ENCODE assay signal across 8 cellular contexts in the genomic region with DNA sequence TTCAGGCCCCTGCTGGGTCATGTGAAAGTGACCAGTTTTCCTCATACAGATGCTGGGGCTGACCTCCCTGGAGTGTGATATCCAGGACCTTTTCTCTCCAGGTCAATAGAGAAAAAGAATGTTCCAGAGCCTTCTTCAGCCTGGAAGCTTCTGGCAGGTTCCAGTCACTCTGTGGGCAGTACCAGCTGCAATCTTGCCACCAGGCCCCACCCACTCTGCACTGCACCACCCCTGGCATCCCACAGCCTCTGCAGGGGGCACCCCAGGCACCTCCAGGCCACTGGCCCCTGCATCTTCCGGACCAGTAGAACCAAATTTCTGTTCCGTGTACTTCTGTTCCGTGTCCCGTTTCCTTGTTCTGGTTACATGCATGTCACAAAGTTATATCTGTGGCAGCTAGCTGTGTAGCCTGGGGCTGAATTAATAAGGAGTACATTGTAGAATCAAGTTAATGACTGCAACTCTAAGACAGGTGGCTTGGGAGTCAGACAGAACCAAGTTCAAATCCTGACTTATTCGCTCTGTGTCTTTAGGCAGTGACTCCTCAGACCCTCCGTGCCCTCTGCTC.
DNase-seq lines count a peak whose midpoint lies in the region; ATAC-seq, FAIRE-seq and TF ChIP-seq lines count a peak whose summit lies in the region.

No MANE protein-coding gene starts in this region.

- no peaks in the 10 kb centered on the region for H3K9me3 Mint-ChIP-seq in CD4-positive, alpha-beta T cell
- H3K9me3 Mint-ChIP-seq in astrocyte (ENCODE audit: unreplicated experiment): no peaks in the 10 kb centered on the region
- no peaks in the 10 kb centered on the region for H3K9me3 Mint-ChIP-seq in natural killer cell

- H3K79me2 ChIP-seq in astrocyte (ENCODE audit: insufficient read depth, low read length): no peaks in the 10 kb centered on the region

- H2AFZ ChIP-seq in astrocyte (ENCODE audit: low read depth, low read length): no peak overlapping the region

- peak overlapping the region; percentile 72 for H3K4me3 ChIP-seq in Jurkat, Clone E6-1 (ENCODE audit: low read length)
- no peak overlapping the region for H3K4me3 ChIP-seq in astrocyte (ENCODE audit: insufficient read depth, low read depth, low read length)

- no peak overlapping the region for H3K4me2 ChIP-seq in astrocyte (ENCODE audit: low read length)

- TF ChIP-seq CTCF in CD4-positive, alpha-beta T cell (IDR thresholded peaks at IDR 0.05): no peak
- TF ChIP-seq CTCF in astrocyte (IDR thresholded peaks at IDR 0.05; ENCODE audit: insufficient read depth, low read depth, low read length) (no peak), natural killer cell (IDR thresholded peaks at IDR 0.05) (no peak)

- peak overlapping the region; percentile 96 for H3K4me3 Mint-ChIP-seq in CD4-positive, alpha-beta T cell
- H3K4me3 Mint-ChIP-seq in astrocyte (ENCODE audit: unreplicated experiment): peak overlapping the region; percentile 79
- H3K4me3 Mint-ChIP-seq in natural killer cell: peak overlapping the region; percentile 82

- CTCF ChIA-PET in CD4-positive, alpha-beta T cell (lab: Charles Lee): interaction anchor here (4.8 kb wide), 1 partner anchor 16 kb away, joined by 30 read pairs; no protein-coding TSS in a partner anchor

- peak overlapping the region; percentile 96 for H3K27ac Mint-ChIP-seq in CD4-positive, alpha-beta T cell
- H3K27ac Mint-ChIP-seq in astrocyte (ENCODE audit: unreplicated experiment) (no peak overlapping the region), natural killer cell (peak overlapping the region; percentile 97)

- H3K9ac ChIP-seq in astrocyte (ENCODE audit: low read length): no peak overlapping the region

- no peaks in the 10 kb centered on the region for H3K9me3 ChIP-seq in CD4-positive, alpha-beta T cell (ENCODE audit: control insufficient read depth, low read length)
- H3K9me3 ChIP-seq in astrocyte (ENCODE audit: insufficient read depth, low read depth, low read length): peaks cover 6% of the 10 kb centered on the region

- intact Hi-C loops in CD4-positive, alpha-beta T cell (cut with DNase I, micrococcal nuclease): loop anchor here (2.0 to 10.0 kb wide), 3 partner anchors 17 to 193 kb away; a partner anchor contains a TSS
- intact Hi-C loops in natural killer cell (cut with micrococcal nuclease): loop anchor here (5.0 kb wide), 1 partner anchor 266 kb away; no protein-coding TSS in a partner anchor

- H3K4me1 ChIP-seq in astrocyte (ENCODE audit: insufficient read depth, low read length): peaks cover 9% of the 10 kb centered on the region

- H3K27me3 ChIP-seq in CD4-positive, alpha-beta T cell (ENCODE audit: control insufficient read depth, insufficient read depth, low read length): no peaks in the 10 kb centered on the region
- H3K27me3 ChIP-seq in astrocyte (ENCODE audit: insufficient read depth, low read length): peaks cover 22% of the 10 kb centered on the region

- peaks cover 4% of the 10 kb centered on the region for H3K36me3 Mint-ChIP-seq in CD4-positive, alpha-beta T cell (ENCODE audit: low read depth)
- H3K36me3 Mint-ChIP-seq in astrocyte (ENCODE audit: low read depth, unreplicated experiment) (peaks cover 3% of the 10 kb centered on the region), natural killer cell (no peaks in the 10 kb centered on the region)

- H3K4me1 Mint-ChIP-seq in CD4-positive, alpha-beta T cell (ENCODE audit: low read depth): peaks cover 50% of the 10 kb centered on the region
- peaks cover 18% of the 10 kb centered on the region for H3K4me1 Mint-ChIP-seq in astrocyte (ENCODE audit: low read depth, unreplicated experiment)
- peaks cover 44 to 52% of the 10 kb centered on the region in 2 donors for H3K4me1 Mint-ChIP-seq in natural killer cell

- H4K20me1 ChIP-seq in astrocyte (ENCODE audit: insufficient read depth, low read length): no peaks in the 10 kb centered on the region

- POLR2A ChIA-PET in CD4-positive, alpha-beta T cell (lab: Charles Lee): interaction anchor here (2.8 kb wide), 1 partner anchor 83 kb away, joined by 25 read pairs; a partner anchor contains a TSS

- DNase-seq in CD4-positive, alpha-beta T cell: peak in 1 of 10 experiments; percentile 36
- no peak for DNase-seq in Jurkat, Clone E6-1 (ENCODE audit: low read depth, low spot score)
- DNase-seq in astrocyte (ENCODE audit: low read depth) (no peak), natural killer cell (no peak), retina (no peak), COLO829 (ENCODE audit: low spot score) (no peak), MV-4-11 (lab: John Stamatoyannopoulos, UW) (no peak)

- no peaks in the 10 kb centered on the region for H3K36me3 ChIP-seq in astrocyte (ENCODE audit: insufficient read depth, low read length)

- FAIRE-seq in astrocyte (lab: Jason Lieb, UNC): no peak

- H3K27ac ChIP-seq in CD4-positive, alpha-beta T cell (ENCODE audit: low read depth, low read length): peak overlapping the region; percentile 93
- no peak overlapping the region for H3K27ac ChIP-seq in astrocyte (ENCODE audit: low read depth, low read length)

- ATAC-seq in CD4-positive, alpha-beta T cell (ENCODE audit: poor library complexity): no peak
- ATAC-seq in natural killer cell (no peak), GM21390 (IDR thresholded peaks at IDR 0.05; ENCODE audit: unreplicated experiment) (no peak)

- no peaks in the 10 kb centered on the region for H3K27me3 Mint-ChIP-seq in CD4-positive, alpha-beta T cell
- peaks cover 14% of the 10 kb centered on the region for H3K27me3 Mint-ChIP-seq in astrocyte (ENCODE audit: low read depth, unreplicated experiment)
- no peaks in the 10 kb centered on the region for H3K27me3 Mint-ChIP-seq in natural killer cell (ENCODE audit: low read depth in 2 of 2)
